Comparison of ENCODE assay signal across 25 cellular contexts in genomic region chr7:73766556-73767229, GRCh38. TPM values are rescaled to one million over a fixed set of nuclear protein-coding genes. Genes with fewer than 3 reads are reported as not detected.
A peak's percentile ranks its signal among the peaks of the same experiment; 100 is the strongest.
DNase-seq lines count a peak whose midpoint lies in the region; ATAC-seq, FAIRE-seq and TF ChIP-seq lines count a peak whose summit lies in the region.
"Had no signal": no experiment of that assay in that cellular context is flagged by ENCODE, and none has a peak within 500 bp of the region (broad histone marks: within the 10 kb centered on the region; RNA-seq: fewer than 3 reads in every experiment).

No MANE protein-coding gene starts in this region.

- H3K4me1 ChIP-seq in KMS-11 (ENCODE audit: low read depth, poor library complexity, severe bottlenecking): peaks cover 40% of the 10 kb centered on the region
- H3K4me1 ChIP-seq in K562 (replicated peaks in 1 of 2; ENCODE audit: control insufficient read depth in 2 of 2, insufficient read depth in 2 of 2, low read length in 2 of 2): peaks cover 0 to 22% of the 10 kb centered on the region in 2 experiments; a peak in 3 of 5 replicates
- no peaks in the 10 kb centered on the region for H3K4me1 ChIP-seq in mucosa of descending colon (ENCODE audit: low read depth)

- H2AFZ ChIP-seq in KMS-11 (ENCODE audit: low read depth) (peak overlapping the region; percentile 48), K562 (ENCODE audit: low read depth, low read length) (no peak overlapping the region)

- H3K79me2 ChIP-seq in KMS-11 (ENCODE audit: insufficient read depth, low read depth): no peaks in the 10 kb centered on the region
- no peaks in the 10 kb centered on the region for H3K79me2 ChIP-seq in K562 (ENCODE audit: control insufficient read depth, insufficient read depth, low read length)

- no peak for FAIRE-seq in K562 (lab: Jason Lieb, UNC)
- FAIRE-seq: GM12891 had no signal

- in situ Hi-C loops in K562 (cut with MboI): no loop called here

- no peak for ATAC-seq in K562
- ATAC-seq in mucosa of descending colon: peak; percentile 15
- ATAC-seq in GM21717 (IDR thresholded peaks at IDR 0.05; ENCODE audit: unreplicated experiment): no peak
- ATAC-seq in HG03565 (IDR thresholded peaks at IDR 0.05; ENCODE audit: unreplicated experiment): no peak
- ATAC-seq: CD8-positive, alpha-beta T cell; SK-N-SH treated with all-trans-retinoic acid at 6 μM for 48 hours had no signal

- TF ChIP-seq EP300 in K562 (IDR thresholded peaks at IDR 0.05; ENCODE audit: low read length): no peak

- H3K9me3 ChIP-seq in K562 (replicated peaks; ENCODE audit: control insufficient read depth, insufficient read depth, low read depth, low read length): no peaks in the 10 kb centered on the region
- H3K9me3 ChIP-seq in mucosa of descending colon: no peaks in the 10 kb centered on the region

- intact Hi-C loops in K562 (cut with micrococcal nuclease): no loop called here
- intact Hi-C loops in mucosa of descending colon (cut with DNase I, micrococcal nuclease): no loop called here

- H3K4me3 ChIP-seq in KMS-11 (IDR thresholded peaks at IDR 0.05; ENCODE audit: insufficient read depth, low read depth, low read length): no peak overlapping the region
- H3K4me3 ChIP-seq in K562: no peak overlapping the region
- no peak overlapping the region for H3K4me3 ChIP-seq in mucosa of descending colon
- H3K4me3 ChIP-seq: BLaER1 had no signal

- H3K9ac ChIP-seq in KMS-11: peak overlapping the region; percentile 38
- H3K9ac ChIP-seq in K562 (ENCODE audit: insufficient read depth in 1 of 2, low read depth in 2 of 2, low read length in 2 of 2): peak overlapping the region in 1 of 2 experiments; percentile 41; a peak in 1 of 4 replicates
- H3K9ac ChIP-seq: BLaER1 had no signal

- H3K27ac ChIP-seq in C4-2B: peak overlapping the region; percentile 71
- peak overlapping the region; percentile 61 for H3K27ac ChIP-seq in KMS-11
- H3K27ac ChIP-seq in K562 (ENCODE audit: extremely low read depth, low read depth, low read length): no peak overlapping the region
- H3K27ac ChIP-seq: BLaER1, RWPE1 had no signal

- H4K20me1 ChIP-seq in KMS-11 (ENCODE audit: insufficient read depth) (no peaks in the 10 kb centered on the region), K562 (replicated peaks; ENCODE audit: control insufficient read depth, insufficient read depth, low read length) (0 out of 2 replicates have a peak, but pooled peaks cover 6% of the 10 kb centered on the region)
- H4K20me1 ChIP-seq: BLaER1 had no signal

- no peaks in the 10 kb centered on the region for H3K36me3 ChIP-seq in KMS-11 (ENCODE audit: insufficient read depth)
- no peaks in the 10 kb centered on the region for H3K36me3 ChIP-seq in K562 (ENCODE audit: control insufficient read depth, insufficient read depth, low read length)
- no peaks in the 10 kb centered on the region for H3K36me3 ChIP-seq in mucosa of descending colon (ENCODE audit: low read depth)
- H3K36me3 ChIP-seq: BLaER1 had no signal

- TF ChIP-seq POLR2A in K562 (conservative IDR thresholded peaks at IDR 0.05): no peak

- TF ChIP-seq CTCF in C4-2B (conservative IDR thresholded peaks at IDR 0.05) (no peak), KMS-11 (conservative IDR thresholded peaks at IDR 0.05; ENCODE audit: low read depth, low read length) (no peak), K562 (IDR thresholded peaks at IDR 0.05 in 2 of 3, conservative IDR thresholded peaks at IDR 0.05 in 1 of 3; ENCODE audit: insufficient read depth in 2 of 3, low read depth in 1 of 3, low read length in 3 of 3) (no peak), mucosa of descending colon (IDR thresholded peaks at IDR 0.05) (no peak)

- POLR2A ChIA-PET in K562 (lab: Yijun Ruan, JAX): no interaction called here

- DNase-seq in K562 (ENCODE audit: extremely low read depth in 1 of 4, low spot score in 3 of 4): no peak
- peak in 2 of 3 donors; percentile 57 to 63 for DNase-seq in mucosa of descending colon
- DNase-seq in activated gamma-delta T cell (lab: John Stamatoyannopoulos, UW): no peak
- DNase-seq: CD8-positive, alpha-beta T cell; DMS53; EL; H7; NCI-H1105; NCI-H2081; NCI-H2171 treated with DMSO at 0.1 percent for 48 hours; NCI-H446 treated with DMSO at 0.1 percent for 48 hours; NCI-H774; OCI-M1; SIG-M5 had no signal

- CTCF ChIA-PET in K562 (lab: Yijun Ruan, JAX; ENCODE audit: low intra/inter-chr PET ratio): no interaction called here

- WGBS in K562 (ENCODE audit: insufficient coverage, low coverage, missing lambda C conversion rate): 53% methylated on average over 17 of the region's 17 CpGs

- BruUV-seq in K562 (replicated peaks; lab: Mats Ljungman, UMichigan): no TSS peak

- H3K9me1 ChIP-seq in K562 (ENCODE audit: control insufficient read depth, insufficient read depth, low read length): no peaks in the 10 kb centered on the region

- no peak for TF ChIP-seq RAD21 in K562 (CRISPR knock-in tag; conservative IDR thresholded peaks at IDR 0.05 in 1 of 2, IDR thresholded peaks at IDR 0.05 in 1 of 2)

- H3K27me3 ChIP-seq in KMS-11 (ENCODE audit: insufficient read depth, low read depth) (no peaks in the 10 kb centered on the region), K562 (ENCODE audit: control insufficient read depth in 2 of 2, insufficient read depth in 2 of 2, low read length in 2 of 2) (no peaks in the 10 kb centered on the region)

- H3K4me2 ChIP-seq in KMS-11 (peak overlapping the region; percentile 76), K562 (ENCODE audit: insufficient read depth, low read length) (no peak overlapping the region)
- H3K4me2 ChIP-seq: BLaER1 had no signal

RNA-seq across cellular contexts. Expression of gene CLDN3, which starts 3.4 kb away (rescaled TPM):
- total RNA-seq in K562 (2011; cell fraction: chromatin; rRNA removed; ENCODE audit: low replicate concordance): not detected in 2 replicates
- not detected in 2 replicates for total RNA-seq in K562 (2011; cell fraction: nucleolus; rRNA removed)
- total RNA-seq in K562 (2011; cell fraction: nucleoplasm; rRNA removed): not detected in 2 replicates
- total RNA-seq in K562 (2014; rRNA removed) (not detected in 2 replicates), K562 (2014; rRNA removed; fragmentation: Illumina TruSeq; extraction: Trizol) (not detected in 2 replicates), K562 (2015; rRNA removed; fragmentation: Illumina TruSeq; extraction: Trizol) (not detected in 2 replicates), K562 (2021) (0.29 TPM in 1 of 2 replicates, not detected in the other), mucosa of descending colon (100 to 1,000 TPM; 229 to 621 (median 534) TPM)
- polyA plus RNA-seq in K562 (2011; rRNA removed) (not detected in 2 replicates), K562 (2014; fragmentation: Illumina TruSeq; extraction: Trizol) (not detected in 2 replicates), K562 (2014; fragmentation: Nextera tagmentation; extraction: Ambion mirVana) (not detected), K562 (2014; rRNA removed) (not detected in 2 replicates)
- polyA plus RNA-seq in K562 (2011; cell fraction: cytosol; rRNA removed): not detected in 2 replicates
- not detected in 2 replicates for polyA plus RNA-seq in K562 (2011; cell fraction: nucleus; rRNA removed)
- 0.05 TPM in 1 of 2 replicates, not detected in the other for polyA plus RNA-seq in K562 (2012)
- not detected in 2 replicates for polyA minus RNA-seq in K562 (2011; rRNA and poly(A)+ RNA removed)
- polyA minus RNA-seq in K562 (2011; cell fraction: cytosol; rRNA and poly(A)+ RNA removed): not detected in 2 replicates
- not detected in 2 replicates for polyA minus RNA-seq in K562 (2011; cell fraction: nucleus; rRNA and poly(A)+ RNA removed)
- total RNA-seq: A673; CD8-positive, alpha-beta T cell; LHCN-M2 had no signal
- polyA plus RNA-seq: IgD-negative memory B cell had no signal

RNA-seq across cellular contexts. Expression of gene ABHD11, which starts 28.1 kb away (rescaled TPM):
- total RNA-seq in K562 (2011; cell fraction: chromatin; rRNA removed; ENCODE audit: low replicate concordance): 36.5 and 95.8 TPM in 2 replicates
- 87.9 and 90.7 TPM in 2 replicates for total RNA-seq in K562 (2011; cell fraction: nucleolus; rRNA removed)
- 50.6 and 64.7 TPM in 2 replicates for total RNA-seq in K562 (2011; cell fraction: nucleoplasm; rRNA removed)
- total RNA-seq in K562 (2014; rRNA removed) (44.2 and 52.6 TPM in 2 replicates), K562 (2014; rRNA removed; fragmentation: Illumina TruSeq; extraction: Trizol) (11.7 and 13.2 TPM in 2 replicates), K562 (2015; rRNA removed; fragmentation: Illumina TruSeq; extraction: Trizol) (17.5 and 17.9 TPM in 2 replicates), K562 (2021) (32.6 and 37.3 TPM in 2 replicates), mucosa of descending colon (100 to 1,000 TPM in 1 of 3 donors, 10 to 100 TPM in 2; 55.3 to 115 (median 97.3) TPM)
- polyA plus RNA-seq in K562 (2011; rRNA removed) (18.4 and 18.9 TPM in 2 replicates), K562 (2014; fragmentation: Illumina TruSeq; extraction: Trizol) (25.5 and 26.3 TPM in 2 replicates), K562 (2014; fragmentation: Nextera tagmentation; extraction: Ambion mirVana) (1 to 10 TPM; 7.7 to 8.6 TPM), K562 (2014; rRNA removed) (40.7 and 41.7 TPM in 2 replicates)
- 22.5 and 50.4 TPM in 2 replicates for polyA plus RNA-seq in K562 (2011; cell fraction: cytosol; rRNA removed)
- 22.8 and 51.7 TPM in 2 replicates for polyA plus RNA-seq in K562 (2011; cell fraction: nucleus; rRNA removed)
- polyA plus RNA-seq in K562 (2012): 24.2 and 35.9 TPM in 2 replicates
- polyA minus RNA-seq in K562 (2011; rRNA and poly(A)+ RNA removed): 5.8 and 10.2 TPM in 2 replicates
- 7.9 and 9.4 TPM in 2 replicates for polyA minus RNA-seq in K562 (2011; cell fraction: cytosol; rRNA and poly(A)+ RNA removed)
- polyA minus RNA-seq in K562 (2011; cell fraction: nucleus; rRNA and poly(A)+ RNA removed): 33.2 and 40.7 TPM in 2 replicates

RNA-seq across cellular contexts. Expression of gene STX1A, which starts 47.2 kb away (rescaled TPM):
- 30.3 and 77.9 TPM in 2 replicates for total RNA-seq in K562 (2011; cell fraction: chromatin; rRNA removed; ENCODE audit: low replicate concordance)
- total RNA-seq in K562 (2011; cell fraction: nucleolus; rRNA removed): 38.9 and 39.9 TPM in 2 replicates
- total RNA-seq in K562 (2011; cell fraction: nucleoplasm; rRNA removed): 23.4 and 25.5 TPM in 2 replicates
- total RNA-seq in K562 (2014; rRNA removed) (9.1 and 9.9 TPM in 2 replicates), K562 (2014; rRNA removed; fragmentation: Illumina TruSeq; extraction: Trizol) (2.3 and 3.9 TPM in 2 replicates), K562 (2015; rRNA removed; fragmentation: Illumina TruSeq; extraction: Trizol) (6.3 and 9.6 TPM in 2 replicates), K562 (2021) (8.0 and 8.9 TPM in 2 replicates), mucosa of descending colon (10 to 100 TPM in 1 of 3 donors, 1 to 10 TPM in 2; 5.2 to 23.9 (median 6.1) TPM)
- polyA plus RNA-seq in K562 (2011; rRNA removed) (6.7 and 7.5 TPM in 2 replicates), K562 (2014; fragmentation: Illumina TruSeq; extraction: Trizol) (6.1 and 9.9 TPM in 2 replicates), K562 (2014; fragmentation: Nextera tagmentation; extraction: Ambion mirVana) (under 1 TPM; 0.04 to 0.15 TPM), K562 (2014; rRNA removed) (11.7 and 15.1 TPM in 2 replicates)
- polyA plus RNA-seq in K562 (2011; cell fraction: cytosol; rRNA removed): 5.7 and 9.2 TPM in 2 replicates
- polyA plus RNA-seq in K562 (2011; cell fraction: nucleus; rRNA removed): 47.5 and 68.0 TPM in 2 replicates
- polyA plus RNA-seq in K562 (2012): 7.2 and 8.0 TPM in 2 replicates
- polyA minus RNA-seq in K562 (2011; rRNA and poly(A)+ RNA removed): 14.4 and 26.2 TPM in 2 replicates
- 6.7 and 8.3 TPM in 2 replicates for polyA minus RNA-seq in K562 (2011; cell fraction: cytosol; rRNA and poly(A)+ RNA removed)
- 9.0 and 13.7 TPM in 2 replicates for polyA minus RNA-seq in K562 (2011; cell fraction: nucleus; rRNA and poly(A)+ RNA removed)

Comparison
In these comparisons a context has a peak if more than half of its experiments do, and no peak if none do; other contexts are left out.
1. DNase-seq: peak in mucosa of descending colon (2 of 3); none in K562 (0 of 4) and activated gamma-delta T cell (single experiment).
2. RNA of gene CLDN3, which starts 3.4 kb away (total RNA-seq): 229 to 621 TPM in mucosa of descending colon; 0.29 TPM in K562; every median in the first group is over 100 times any median in the second.